ENCODE assay signal across 6 cellular contexts in the genomic region with DNA sequence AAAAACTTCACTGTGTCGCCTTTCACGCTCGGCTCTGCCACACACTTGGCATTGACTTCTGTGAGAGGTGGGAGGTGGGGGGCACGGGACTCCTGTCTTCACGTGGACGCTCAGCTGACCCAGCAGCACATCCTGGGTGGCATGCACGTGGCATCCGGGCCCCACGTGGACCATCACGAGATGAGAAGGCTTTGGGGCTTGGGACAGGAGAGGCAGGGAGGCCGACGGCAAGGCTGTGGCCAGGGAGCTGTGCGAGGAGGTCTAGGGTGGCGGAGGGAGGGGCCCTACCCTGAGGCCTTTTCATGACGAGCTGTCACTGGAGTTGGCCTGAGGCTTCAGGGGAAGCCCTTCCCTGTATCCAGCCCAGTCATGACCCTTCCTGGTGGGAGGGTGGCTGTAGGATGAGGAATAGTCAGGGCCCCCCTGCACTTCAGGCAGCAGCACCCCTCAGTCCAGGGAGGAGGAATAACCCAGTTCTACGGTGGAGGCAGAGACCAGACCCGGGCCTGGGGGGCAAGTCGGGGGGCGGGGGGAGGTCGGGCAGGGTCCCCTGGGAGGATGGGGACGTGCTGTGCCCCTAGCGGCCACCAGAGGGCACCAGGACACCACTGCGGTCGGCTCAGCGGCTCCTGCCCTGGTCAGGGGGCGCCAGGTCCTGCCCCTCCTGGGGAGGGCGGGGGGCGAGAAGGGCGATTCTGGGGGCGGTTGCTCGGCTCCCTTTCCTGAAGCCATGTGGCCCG. TPM values are rescaled to one million over a fixed set of nuclear protein-coding genes. Genes with fewer than 3 reads are reported as not detected.
DNase-seq lines count a peak whose midpoint lies in the region; ATAC-seq and FAIRE-seq lines count a peak whose summit lies in the region.

No MANE protein-coding gene starts in this region.

- FAIRE-seq in small intestine (lab: Jason Lieb, UNC): no peak

- peaks cover 0 to 5% of the 10 kb centered on the region in 2 donors for H3K27me3 ChIP-seq in small intestine (ENCODE audit: control insufficient read depth in 2 of 2, insufficient read depth in 2 of 2, low read length in 2 of 2)

- WGBS in small intestine, 3 donors: 22 to 26% (median 25%) methylated on average over 26 to 32 of the region's 32 CpGs

- H3K36me3 ChIP-seq in small intestine (ENCODE audit: control insufficient read depth in 2 of 2, insufficient read depth in 2 of 2, low read length in 2 of 2): no peaks in the 10 kb centered on the region

- no peaks in the 10 kb centered on the region for H3K9me3 ChIP-seq in T-helper 17 cell (ENCODE audit: control insufficient read depth, low read length, poor library complexity, severe bottlenecking)
- H3K9me3 ChIP-seq in small intestine (ENCODE audit: control insufficient read depth, low read depth): no peaks in the 10 kb centered on the region

- DNase-seq in ELR (ENCODE audit: low read depth): peak; percentile 31
- DNase-seq in T-helper 17 cell: peak; percentile 47 to 53 (median 49)
- DNase-seq in effector CD4-positive, alpha-beta T cell: peak; percentile 58
- DNase-seq in small intestine: peak; percentile 20
- DNase-seq in NCI-H226: no peak

- H3K4me1 Mint-ChIP-seq in T-helper 17 cell: no peaks in the 10 kb centered on the region

- H3K4me1 ChIP-seq in small intestine (ENCODE audit: control insufficient read depth in 2 of 2, insufficient read depth in 1 of 2, low read depth in 1 of 2, low read length in 1 of 2): no peaks in the 10 kb centered on the region

- no peak overlapping the region for H3K27ac Mint-ChIP-seq in T-helper 17 cell

- no peak overlapping the region for H3K4me3 ChIP-seq in small intestine (ENCODE audit: low read depth in 1 of 2, low read length in 2 of 2)

- no peak overlapping the region for H3K4me3 Mint-ChIP-seq in T-helper 17 cell

- peaks cover 50% of the 10 kb centered on the region for H3K27me3 Mint-ChIP-seq in T-helper 17 cell

- H3K27ac ChIP-seq in small intestine (ENCODE audit: low read depth in 1 of 2, low read length in 1 of 2): no peak overlapping the region

- ATAC-seq in T-helper 17 cell: peak; percentile 79
- ATAC-seq in HG03520 (IDR thresholded peaks at IDR 0.05; ENCODE audit: unreplicated experiment): no peak

- no peaks in the 10 kb centered on the region for H3K36me3 Mint-ChIP-seq in T-helper 17 cell (ENCODE audit: low read depth)

RNA-seq across cellular contexts. Expression of gene PERM1, which starts 2.0 kb away (rescaled TPM):
- total RNA-seq in T-helper 17 cell: not detected
- 1 to 10 TPM in 1 of 3 donors, under 1 TPM in 1, not detected in 1; 0.30 to 1.6 TPM for polyA plus RNA-seq in small intestine

RNA-seq across cellular contexts. Expression of gene HES4, which starts 16.0 kb away (rescaled TPM):
- total RNA-seq in T-helper 17 cell: 10 to 100 TPM in 1 of 2 donors, 1 to 10 TPM in 1; 9.6 to 10.5 TPM
- polyA plus RNA-seq in small intestine: 1 to 10 TPM in 2 of 3 donors, under 1 TPM in 1; 0.89 to 8.2 (median 6.2) TPM

RNA-seq across cellular contexts. Expression of gene PLEKHN1, which starts 17.6 kb away (rescaled TPM):
- total RNA-seq in T-helper 17 cell: 1 to 10 TPM; 3.4 to 4.3 TPM
- under 1 TPM; 0.72 to 0.89 (median 0.81) TPM for polyA plus RNA-seq in small intestine

RNA-seq across cellular contexts. Expression of gene KLHL17, which starts 23.5 kb away (rescaled TPM):
- 10 to 100 TPM; 16.1 to 16.6 TPM for total RNA-seq in T-helper 17 cell
- 10 to 100 TPM in 1 of 3 donors, 1 to 10 TPM in 2; 6.6 to 11.9 (median 7.0) TPM for polyA plus RNA-seq in small intestine

RNA-seq across cellular contexts. Expression of gene NOC2L, which starts 24.9 kb away (rescaled TPM):
- total RNA-seq in T-helper 17 cell: 10 to 100 TPM; 45.2 to 51.7 TPM
- polyA plus RNA-seq in small intestine: 10 to 100 TPM; 34.0 to 69.3 (median 42.7) TPM
